ENCODE assay signal across 8 cellular contexts in genomic region chr10:87504307-87504666, GRCh38. TPM values are rescaled to one million over a fixed set of nuclear protein-coding genes. Genes with fewer than 3 reads are reported as not detected.
DNase-seq lines count a peak whose midpoint lies in the region; ATAC-seq and TF ChIP-seq lines count a peak whose summit lies in the region.

No MANE protein-coding gene starts in this region.

- DNase-seq in GM23248, result no peak
- DNase-seq in WTC11 (ENCODE audit: low spot score), result no peak
- DNase-seq in glutamatergic neuron, result no peak
- no peak for DNase-seq in skeletal muscle cell (ENCODE audit: low read depth)
- no peak for DNase-seq in GDM1 (lab: John Stamatoyannopoulos, UW)
- DNase-seq in MV-4-11 (lab: John Stamatoyannopoulos, UW), result no peak
- DNase-seq in stimulated activated CD4-positive, alpha-beta T cell treated with anti-CD3 and anti-CD28 coated beads, Interleukin-4, amount 100 ng/mL, for 1 hour, result no peak

- TF ChIP-seq CTCF in WTC11 (IDR thresholded peaks at IDR 0.05) (no peak), glutamatergic neuron (IDR thresholded peaks at IDR 0.05; ENCODE audit: partially characterized antibody, unreplicated experiment) (no peak)

- H3F3A ChIP-seq in GM23248 (ENCODE audit: insufficient read depth), result peaks cover 13% of the 10 kb centered on the region

- H3K27ac ChIP-seq in GM23248, result peak overlapping the region; percentile 93

- CTCF ChIA-PET in WTC11 (lab: Charles Lee), result interaction anchor here (0.6 to 1.5 kb wide), 6 partner anchors 29 to 246 kb away, joined by 3 to 6 read pairs (median 3); no protein-coding TSS in a partner anchor

- POLR2A ChIA-PET in WTC11 (lab: Charles Lee), result interaction anchor here (1.1 to 1.6 kb wide), 4 partner anchors 15 to 358 kb away, joined by 3 to 4 read pairs (median 4); no protein-coding TSS in a partner anchor

- peaks cover 21% of the 10 kb centered on the region for H3K4me1 ChIP-seq in GM23248 (ENCODE audit: insufficient read depth)

- H3K9ac ChIP-seq in GM23248, result peak overlapping the region; percentile 86

- H3K9me3 Mint-ChIP-seq in WTC11, result no peaks in the 10 kb centered on the region
- H3K9me3 Mint-ChIP-seq in glutamatergic neuron (ENCODE audit: unreplicated experiment), result peaks cover 10% of the 10 kb centered on the region

- in situ Hi-C loops in GM23248 (cut with MboI), result loop anchor here (25.0 kb wide), 1 partner anchor 292 kb away; no protein-coding TSS in a partner anchor

- no peaks in the 10 kb centered on the region for H3K9me2 ChIP-seq in GM23248 (ENCODE audit: insufficient read depth)

- 0 out of 2 replicates have a peak, but pooled peaks cover 4% of the 10 kb centered on the region for H4K20me1 ChIP-seq in GM23248 (ENCODE audit: insufficient read depth)

- H3K4me2 ChIP-seq in GM23248 (ENCODE audit: unreplicated experiment), result peak overlapping the region; percentile 96

- H3K4me1 Mint-ChIP-seq in WTC11, result peaks cover 27% of the 10 kb centered on the region
- peaks cover 16% of the 10 kb centered on the region for H3K4me1 Mint-ChIP-seq in glutamatergic neuron (ENCODE audit: low read depth, unreplicated experiment)

- H3K36me3 Mint-ChIP-seq in WTC11 (peaks cover 9% of the 10 kb centered on the region), glutamatergic neuron (ENCODE audit: unreplicated experiment) (no peaks in the 10 kb centered on the region)

- H3K4me3 ChIP-seq in GM23248 (peak overlapping the region; percentile 88), skeletal muscle cell (ENCODE audit: low read depth, low read length) (peak overlapping the region; percentile 89)

- H3K4me3 Mint-ChIP-seq in WTC11 (peak overlapping the region; percentile 95), glutamatergic neuron (ENCODE audit: unreplicated experiment) (peak overlapping the region; percentile 98)

- 1 to 3% methylated on average over 13 of the region's 13 CpGs for WGBS in GM23248 (ENCODE audit: low coverage in 1 of 2, low lambda C conversion rate in 2 of 2, missing lambda C conversion rate in 2 of 2), 2 experiments

- peaks cover 46% of the 10 kb centered on the region for H3K79me2 ChIP-seq in GM23248 (ENCODE audit: insufficient read depth)

- no peaks in the 10 kb centered on the region for H3K9me3 ChIP-seq in GM23248 (ENCODE audit: low read depth)

- H2AFZ ChIP-seq in GM23248, result peak overlapping the region; percentile 88

- H3K27me3 Mint-ChIP-seq in WTC11 (ENCODE audit: low read depth) (peaks cover 14% of the 10 kb centered on the region; the same call in 1 of the 2 replicates), glutamatergic neuron (ENCODE audit: unreplicated experiment) (peaks cover 3% of the 10 kb centered on the region)

- H3K36me3 ChIP-seq in GM23248 (ENCODE audit: low read depth), result peaks cover 4% of the 10 kb centered on the region; the same call in 1 of the 2 replicates

- no peaks in the 10 kb centered on the region for H3K27me3 ChIP-seq in GM23248 (replicated peaks; ENCODE audit: insufficient read depth)

- ATAC-seq in WTC11 (no peak), GM21717 (IDR thresholded peaks at IDR 0.05; ENCODE audit: unreplicated experiment) (no peak)

- peak overlapping the region; percentile 92 for H3K27ac Mint-ChIP-seq in WTC11
- H3K27ac Mint-ChIP-seq in glutamatergic neuron (ENCODE audit: unreplicated experiment), result peak overlapping the region; percentile 82

TF ChIP-seq in WTC11, 78 proteins besides CTCF, POLR2A, EP300 and RAD21:
- TF ChIP-seq ZNF317 (CRISPR knock-in tag; IDR thresholded peaks at IDR 0.05; ENCODE audit: borderline replicate concordance, low read depth), result no peak
- TF ChIP-seq ATF2 (CRISPR knock-in tag; IDR thresholded peaks at IDR 0.05; ENCODE audit: borderline replicate concordance, low read depth), result no peak
- no peak for TF ChIP-seq PREB (CRISPR knock-in tag; IDR thresholded peaks at IDR 0.05; ENCODE audit: borderline replicate concordance)
- no peak for TF ChIP-seq IRF1 (CRISPR knock-in tag; IDR thresholded peaks at IDR 0.05)
- no peak for TF ChIP-seq IRF2 (CRISPR knock-in tag; IDR thresholded peaks at IDR 0.05; ENCODE audit: borderline replicate concordance, low read depth)
- no peak for TF ChIP-seq ZNF232 (CRISPR knock-in tag; IDR thresholded peaks at IDR 0.05)
- TF ChIP-seq HMGA2 (CRISPR knock-in tag; IDR thresholded peaks at IDR 0.05), result no peak
- TF ChIP-seq RELA (CRISPR knock-in tag; IDR thresholded peaks at IDR 0.05; ENCODE audit: borderline replicate concordance), result no peak
- no peak for TF ChIP-seq USF1 (CRISPR knock-in tag; IDR thresholded peaks at IDR 0.05)
- TF ChIP-seq ZNF263 (CRISPR knock-in tag; IDR thresholded peaks at IDR 0.05; ENCODE audit: low read depth), result no peak
- no peak for TF ChIP-seq ZNF219 (CRISPR knock-in tag; IDR thresholded peaks at IDR 0.05; ENCODE audit: borderline replicate concordance)
- no peak for TF ChIP-seq ZNF121 (CRISPR knock-in tag; IDR thresholded peaks at IDR 0.05)
- no peak for TF ChIP-seq ZNF512 (CRISPR knock-in tag; IDR thresholded peaks at IDR 0.05; ENCODE audit: borderline replicate concordance)
- TF ChIP-seq USF2 (CRISPR knock-in tag; IDR thresholded peaks at IDR 0.05), result no peak
TF ChIP-seq in WTC11: peak in this region for 0.

RNA-seq across cellular contexts. Expression of gene MINPP1, which starts 0.4 kb away (rescaled TPM):
- 42.4 and 45.8 TPM in 2 replicates for total RNA-seq in GM23248 (2014; rRNA removed; shearing (Covaris generic))
- polyA plus RNA-seq in GM23248 (2016; fragmentation: Nextera tagmentation; extraction: Ambion mirVana), result 45.7 and 46.0 TPM in 2 replicates
- total RNA-seq in WTC11 (2021) (25.5 to 29.9 TPM (median 29.1 TPM) in 3 replicates), glutamatergic neuron (ENCODE audit: unreplicated experiment) (27.2 TPM)
